In genomic region chr15:74393423-74393822, GRCh38 we compare ENCODE assay signal across 22 cellular contexts. TPM values are rescaled to one million over a fixed set of nuclear protein-coding genes. Genes with fewer than 3 reads are reported as not detected.
A peak's percentile ranks its signal among the peaks of the same experiment; 100 is the strongest.
DNase-seq lines count a peak whose midpoint lies in the region; ATAC-seq and TF ChIP-seq lines count a peak whose summit lies in the region.
"Had no signal": no experiment of that assay in that cellular context is flagged by ENCODE, and none has a peak within 500 bp of the region (broad histone marks: within the 10 kb centered on the region; RNA-seq: fewer than 3 reads in every experiment).

No MANE protein-coding gene starts in this region.

- H3K4me1 Mint-ChIP-seq in natural killer cell treated with Interleukin-12 subunit alpha and Interleukin-12 subunit beta and Interleukin-15 and Interleukin-18, amount 100 ng/mL, for 72 hours (ENCODE audit: low read depth in 2 of 2): peaks cover 44 to 61% of the 10 kb centered on the region in 2 donors
- peaks cover 5 to 32% of the 10 kb centered on the region in 2 donors for H3K4me1 Mint-ChIP-seq in natural killer cell
- H3K4me1 Mint-ChIP-seq in activated naive CD8-positive, alpha-beta T cell (ENCODE audit: low read depth): peaks cover 82% of the 10 kb centered on the region
- H3K4me1 Mint-ChIP-seq in naive thymus-derived CD8-positive, alpha-beta T cell: peaks cover 31 to 65% (median 51%) of the 10 kb centered on the region in 4 donors

- no peaks in the 10 kb centered on the region for H3K27me3 Mint-ChIP-seq in natural killer cell treated with Interleukin-12 subunit alpha and Interleukin-12 subunit beta and Interleukin-15 and Interleukin-18, amount 100 ng/mL, for 72 hours
- H3K27me3 Mint-ChIP-seq in natural killer cell (ENCODE audit: low read depth in 2 of 2): no peaks in the 10 kb centered on the region
- no peaks in the 10 kb centered on the region for H3K27me3 Mint-ChIP-seq in activated naive CD8-positive, alpha-beta T cell
- H3K27me3 Mint-ChIP-seq in naive thymus-derived CD8-positive, alpha-beta T cell: no peaks in the 10 kb centered on the region
- H3K27me3 Mint-ChIP-seq: activated naive CD4-positive, alpha-beta T cell treated with anti-CD3 and anti-CD28 coated beads, Interleukin-2, amount 10 ng/mL, durations not matched to agents 7 days and 5 days; T-cell had no signal

- POLR2A ChIA-PET in naive thymus-derived CD8-positive, alpha-beta T cell (lab: Charles Lee): no interaction called here

- H3K27ac Mint-ChIP-seq in natural killer cell treated with Interleukin-12 subunit alpha and Interleukin-12 subunit beta and Interleukin-15 and Interleukin-18, amount 100 ng/mL, for 72 hours: peak overlapping the region; percentile 81 to 89
- no peak overlapping the region for H3K27ac Mint-ChIP-seq in natural killer cell
- peak overlapping the region; percentile 76 for H3K27ac Mint-ChIP-seq in activated naive CD8-positive, alpha-beta T cell
- peak overlapping the region in 6 of 10 donors; percentile 8 to 86 (median 28) for H3K27ac Mint-ChIP-seq in naive thymus-derived CD8-positive, alpha-beta T cell
- H3K27ac Mint-ChIP-seq: activated naive CD4-positive, alpha-beta T cell treated with anti-CD3 and anti-CD28 coated beads, Interleukin-2, amount 10 ng/mL, durations not matched to agents 7 days and 5 days had no signal

- no peak for TF ChIP-seq CTCF in natural killer cell (IDR thresholded peaks at IDR 0.05)

- H3K4me3 Mint-ChIP-seq in natural killer cell treated with Interleukin-12 subunit alpha and Interleukin-12 subunit beta and Interleukin-15 and Interleukin-18, amount 100 ng/mL, for 72 hours: peak overlapping the region; percentile 7
- H3K4me3 Mint-ChIP-seq in natural killer cell: no peak overlapping the region
- no peak overlapping the region for H3K4me3 Mint-ChIP-seq in activated naive CD8-positive, alpha-beta T cell
- no peak overlapping the region for H3K4me3 Mint-ChIP-seq in naive thymus-derived CD8-positive, alpha-beta T cell
- H3K4me3 Mint-ChIP-seq: activated naive CD4-positive, alpha-beta T cell treated with anti-CD3 and anti-CD28 coated beads, Interleukin-2, amount 10 ng/mL, durations not matched to agents 7 days and 5 days; T-cell had no signal

- DNase-seq in natural killer cell treated with Interleukin-12 subunit alpha and Interleukin-12 subunit beta and Interleukin-15 and Interleukin-18, amount 100 ng/mL, for 72 hours (ENCODE audit: low spot score): no peak
- no peak for DNase-seq in natural killer cell
- DNase-seq in naive thymus-derived CD8-positive, alpha-beta T cell: no peak
- DNase-seq in retina: no peak
- no peak for DNase-seq in amniotic stem cell (lab: John Stamatoyannopoulos, UW)
- DNase-seq: activated CD4-positive, alpha-beta T cell treated with anti-CD3 and anti-CD28 coated beads, Interleukin-2, amount 50 U/mL, for 1 hour; activated naive CD4-positive, alpha-beta T cell treated with anti-CD3 and anti-CD28 coated beads, Interleukin-2, amount 10 ng/mL, durations not matched to agents 7 days and 5 days; cerebellar nuclear complex; effector CD4-positive, alpha-beta T cell; H7; hippocampal formation; NCI-H1417; NCI-H2107; NCI-H510A treated with DMSO at 0.1 percent for 48 hours; occipital lobe; Peyer's patch; spleen; stimulated activated CD4-positive, alpha-beta T cell treated with anti-CD3 and anti-CD28 coated beads, Interleukin-4, amount 100 ng/mL, for 1 hour; T-cell had no signal

- ATAC-seq in natural killer cell treated with Interleukin-12 subunit alpha and Interleukin-12 subunit beta and Interleukin-15 and Interleukin-18, amount 100 ng/mL, for 72 hours: no peak
- ATAC-seq in natural killer cell (no peak), GM18519 (IDR thresholded peaks at IDR 0.05; ENCODE audit: low FRiP score, unreplicated experiment) (no peak)
- no peak for ATAC-seq in naive thymus-derived CD8-positive, alpha-beta T cell
- ATAC-seq: T-cell had no signal

- H3K36me3 Mint-ChIP-seq in natural killer cell treated with Interleukin-12 subunit alpha and Interleukin-12 subunit beta and Interleukin-15 and Interleukin-18, amount 100 ng/mL, for 72 hours: no peaks in the 10 kb centered on the region
- H3K36me3 Mint-ChIP-seq in natural killer cell: no peaks in the 10 kb centered on the region
- no peaks in the 10 kb centered on the region for H3K36me3 Mint-ChIP-seq in activated naive CD8-positive, alpha-beta T cell
- no peaks in the 10 kb centered on the region for H3K36me3 Mint-ChIP-seq in naive thymus-derived CD8-positive, alpha-beta T cell
- H3K36me3 Mint-ChIP-seq: activated naive CD4-positive, alpha-beta T cell treated with anti-CD3 and anti-CD28 coated beads, Interleukin-2, amount 10 ng/mL, durations not matched to agents 7 days and 5 days; T-cell had no signal

- intact Hi-C loops in natural killer cell (cut with micrococcal nuclease): no loop called here

- H3K9me3 Mint-ChIP-seq in natural killer cell treated with Interleukin-12 subunit alpha and Interleukin-12 subunit beta and Interleukin-15 and Interleukin-18, amount 100 ng/mL, for 72 hours: no peaks in the 10 kb centered on the region
- no peaks in the 10 kb centered on the region for H3K9me3 Mint-ChIP-seq in natural killer cell
- H3K9me3 Mint-ChIP-seq in activated naive CD8-positive, alpha-beta T cell (ENCODE audit: low read depth): no peaks in the 10 kb centered on the region
- no peaks in the 10 kb centered on the region for H3K9me3 Mint-ChIP-seq in naive thymus-derived CD8-positive, alpha-beta T cell
- H3K9me3 Mint-ChIP-seq: activated naive CD4-positive, alpha-beta T cell treated with anti-CD3 and anti-CD28 coated beads, Interleukin-2, amount 10 ng/mL, durations not matched to agents 7 days and 5 days; T-cell had no signal

RNA-seq across cellular contexts. Expression of gene CYP11A1, which starts 26.0 kb away (rescaled TPM):
- total RNA-seq in natural killer cell treated with Interleukin-12 subunit alpha and Interleukin-12 subunit beta and Interleukin-15 and Interleukin-18, amount 100 ng/mL, for 72 hours: 1 to 10 TPM in 1 of 2 donors, not detected in 1; 1.0 TPM
- total RNA-seq in natural killer cell: 1 to 10 TPM in 1 of 3 donors, not detected in 2; 5.1 TPM
- not detected for total RNA-seq in naive thymus-derived CD8-positive, alpha-beta T cell
- not detected for polyA plus RNA-seq in naive thymus-derived CD8-positive, alpha-beta T cell
- total RNA-seq: frontal cortex, occipital lobe had no signal

RNA-seq across cellular contexts. Expression of gene SEMA7A, which starts 40.3 kb away (rescaled TPM):
- 10 to 100 TPM; 32.1 to 40.8 TPM for total RNA-seq in natural killer cell treated with Interleukin-12 subunit alpha and Interleukin-12 subunit beta and Interleukin-15 and Interleukin-18, amount 100 ng/mL, for 72 hours
- total RNA-seq in natural killer cell: 10 to 100 TPM in 1 of 3 donors, 1 to 10 TPM in 2; 4.7 to 46.2 (median 9.0) TPM
- 1 to 10 TPM; 3.2 TPM for total RNA-seq in naive thymus-derived CD8-positive, alpha-beta T cell
- polyA plus RNA-seq in naive thymus-derived CD8-positive, alpha-beta T cell: 1 to 10 TPM in 1 of 3 donors, under 1 TPM in 2; 0.09 to 1.7 (median 0.20) TPM

Comparison
In these comparisons a context has a peak if more than half of its experiments do, and no peak if none do; other contexts are left out.
1. H3K27ac Mint-ChIP-seq: peak in natural killer cell treated with Interleukin-12 subunit alpha and Interleukin-12 subunit beta and Interleukin-15 and Interleukin-18, amount 100 ng/mL, for 72 hours (2 of 2), activated naive CD8-positive, alpha-beta T cell (single experiment) and naive thymus-derived CD8-positive, alpha-beta T cell (6 of 10); none in natural killer cell (0 of 2).